Comparison of ENCODE assay signal across 8 cellular contexts in the genomic region with DNA sequence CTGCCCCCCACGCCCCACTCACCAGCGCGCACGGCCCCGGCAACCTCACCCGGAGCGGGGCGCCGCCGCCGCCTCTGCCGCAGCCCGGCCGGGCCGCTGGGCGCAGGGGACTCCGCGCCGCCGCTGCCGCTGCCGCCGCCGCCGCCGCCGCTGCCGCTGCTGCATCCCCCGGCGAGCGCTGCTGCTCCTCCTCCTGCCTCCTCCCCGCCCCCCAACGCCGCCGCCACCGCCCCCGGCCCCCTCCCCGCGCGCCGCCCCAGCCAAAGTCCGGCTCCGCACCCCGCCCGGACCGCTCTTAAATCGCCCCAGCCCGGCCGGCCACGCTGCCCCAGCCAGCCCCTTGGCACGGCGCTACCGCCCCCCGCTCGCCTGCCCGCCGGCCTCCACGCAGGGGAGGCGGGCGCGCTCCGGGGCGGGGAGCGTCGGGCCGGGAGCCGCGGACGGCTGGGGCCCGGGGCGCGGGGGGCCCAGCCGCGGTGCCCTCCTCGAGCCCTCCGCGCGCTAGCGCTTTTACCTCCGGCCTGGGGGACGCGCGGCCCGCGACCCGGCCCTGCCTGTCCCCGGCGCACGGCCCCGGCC. TPM values are rescaled to one million over a fixed set of nuclear protein-coding genes. Genes with fewer than 3 reads are reported as not detected.
DNase-seq lines count a peak whose midpoint lies in the region; ATAC-seq and TF ChIP-seq lines count a peak whose summit lies in the region.

A gene (minus strand): TSS at position 161 of the 579 bp plus-strand sequence. CDS start 28,118 bp downstream, outside the sequence.

- H3K9me3 ChIP-seq in T-helper 17 cell (ENCODE audit: control insufficient read depth, low read length, poor library complexity, severe bottlenecking), result no peaks in the 10 kb centered on the region

- ATAC-seq in T-helper 17 cell (no peak), GM19328 (IDR thresholded peaks at IDR 0.05; ENCODE audit: unreplicated experiment) (no peak), HG03565 (IDR thresholded peaks at IDR 0.05; ENCODE audit: unreplicated experiment) (no peak), GM21526 (IDR thresholded peaks at IDR 0.05; ENCODE audit: low FRiP score, unreplicated experiment) (no peak), HG02588 (IDR thresholded peaks at IDR 0.05; ENCODE audit: unreplicated experiment) (no peak)

- H3K4me3 Mint-ChIP-seq in T-helper 17 cell (peak within 1 kb of the TSS; percentile 86), neural crest cell (peak within 1 kb of the TSS; percentile 89)

- no peaks in the 10 kb centered on the region for H3K9me3 Mint-ChIP-seq in neural crest cell

- H3K4me1 Mint-ChIP-seq in T-helper 17 cell (peaks cover 12% of the 10 kb centered on the region), neural crest cell (peaks cover 61% of the 10 kb centered on the region)

- peak within 1 kb of the TSS; percentile 65 for H3K4me3 ChIP-seq in fibroblast of villous mesenchyme (ENCODE audit: low read depth, low read length)

- H3K27me3 Mint-ChIP-seq in T-helper 17 cell (peaks cover 75% of the 10 kb centered on the region), neural crest cell (ENCODE audit: low read depth) (peaks cover 33% of the 10 kb centered on the region)

- H3K27ac Mint-ChIP-seq in T-helper 17 cell (no peak within 1 kb of the TSS), neural crest cell (ENCODE audit: unreplicated experiment) (peak within 1 kb of the TSS; percentile 86)

- DNase-seq in GM13977 (ENCODE audit: low spot score), result peak; percentile 63
- DNase-seq in T-helper 17 cell, result no peak
- peak; percentile 13 for DNase-seq in fibroblast of villous mesenchyme (ENCODE audit: low read depth)
- DNase-seq in neural crest cell (ENCODE audit: low read depth, low spot score), result no peak

- TF ChIP-seq CTCF in GM13977 (IDR thresholded peaks at IDR 0.05; ENCODE audit: extremely low read depth, insufficient read depth, missing control alignments) (no peak), fibroblast of villous mesenchyme (IDR thresholded peaks at IDR 0.05; ENCODE audit: insufficient read depth, low read depth, low read length) (no peak), neural crest cell (conservative IDR thresholded peaks at IDR 0.05) (no peak)

- peaks cover 6% of the 10 kb centered on the region for H3K36me3 Mint-ChIP-seq in T-helper 17 cell (ENCODE audit: low read depth)
- no peaks in the 10 kb centered on the region for H3K36me3 Mint-ChIP-seq in neural crest cell (ENCODE audit: low read depth)

- in situ Hi-C loops in GM13977 (cut with MboI; ENCODE audit: low pct_unique_long_range_greater_than_20kb, low sequenced_read_pairs, unreplicated experiment), result loop anchor here (25.0 kb wide), 1 partner anchor 827 kb away; no protein-coding TSS in a partner anchor

RNA-seq across cellular contexts. Expression of the gene that starts here (rescaled TPM):
- total RNA-seq in T-helper 17 cell (1 to 10 TPM; 4.2 to 6.5 TPM), fibroblast of villous mesenchyme (3.5 and 6.1 TPM in 2 replicates), neural crest cell (18.5 and 22.9 TPM in 2 replicates)

Comparison
In these comparisons a context has a peak if more than half of its experiments do, and no peak if none do; other contexts are left out.
1. DNase-seq: peak in GM13977 (single experiment) and fibroblast of villous mesenchyme (single experiment); none in T-helper 17 cell (0 of 3) and neural crest cell (single experiment).